In the genomic region with DNA sequence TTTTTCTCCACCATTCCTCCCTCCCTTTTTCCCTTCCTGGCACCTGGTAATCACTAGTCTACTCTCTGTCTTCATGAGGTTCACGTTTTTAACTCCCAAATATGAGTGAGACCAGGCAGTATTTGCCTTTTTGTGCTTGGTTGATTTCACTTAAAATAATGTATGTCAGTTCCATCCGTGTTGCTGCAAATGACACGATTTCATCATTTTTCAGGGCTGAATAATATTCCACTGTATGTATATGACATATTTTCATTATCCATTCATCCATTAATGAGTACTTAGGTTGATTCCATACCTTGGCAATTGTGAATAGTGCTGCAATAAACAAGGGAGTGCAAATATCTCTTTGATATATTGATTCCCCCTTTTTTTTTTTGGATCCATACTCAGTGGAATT, we compare ENCODE assay signal across 36 cellular contexts. TPM values are rescaled to one million over a fixed set of nuclear protein-coding genes. Genes with fewer than 3 reads are reported as not detected.
"Had no signal": no experiment of that assay in that cellular context is flagged by ENCODE, and none has a peak within 500 bp of the region (broad histone marks: within the 10 kb centered on the region; RNA-seq: fewer than 3 reads in every experiment).

No MANE protein-coding gene starts in this region.

- DNase-seq: Karpas-422, Kasumi-1, MG63, MM.1S, MV-4-11, NCI-H1048, NCI-H1092, NCI-H1092 treated with DMSO at 0.1 percent for 48 hours, NCI-H1105, NCI-H1105 treated with DMSO at 0.1 percent for 48 hours, NCI-H1417, NCI-H1417 treated with DMSO at 0.1 percent for 48 hours, NCI-H1436, NCI-H1436 treated with DMSO at 0.1 percent for 48 hours, NCI-H146, NCI-H1694, NCI-H1694 treated with DMSO at 0.1 percent for 48 hours, NCI-H187, NCI-H187 treated with DMSO at 0.1 percent for 48 hours, NCI-H1930, NCI-H2029, NCI-H2029 treated with DMSO at 0.1 percent for 48 hours, NCI-H2081, NCI-H2081 treated with DMSO at 0.1 percent for 48 hours, NCI-H2107, NCI-H2171, NCI-H2171 treated with DMSO at 0.1 percent for 48 hours, NCI-H2227 treated with DMSO at 0.1 percent for 48 hours, NCI-H226, NCI-H345, NCI-H446, NCI-H446 treated with DMSO at 0.1 percent for 48 hours, NCI-H510A, NCI-H510A treated with DMSO at 0.1 percent for 48 hours had no signal

- H3K36me3 ChIP-seq: MG63 had no signal

- H3K9me3 ChIP-seq: MG63 had no signal

- H3K4me3 ChIP-seq: MG63 had no signal

- H3K27me3 ChIP-seq: MG63 had no signal

RNA-seq across cellular contexts. Expression of gene GALNT17, which starts 25.8 kb away (rescaled TPM):
- total RNA-seq: M059J, MCF 10A had no signal
